ENCODE assay signal across 7 cellular contexts in the genomic region with DNA sequence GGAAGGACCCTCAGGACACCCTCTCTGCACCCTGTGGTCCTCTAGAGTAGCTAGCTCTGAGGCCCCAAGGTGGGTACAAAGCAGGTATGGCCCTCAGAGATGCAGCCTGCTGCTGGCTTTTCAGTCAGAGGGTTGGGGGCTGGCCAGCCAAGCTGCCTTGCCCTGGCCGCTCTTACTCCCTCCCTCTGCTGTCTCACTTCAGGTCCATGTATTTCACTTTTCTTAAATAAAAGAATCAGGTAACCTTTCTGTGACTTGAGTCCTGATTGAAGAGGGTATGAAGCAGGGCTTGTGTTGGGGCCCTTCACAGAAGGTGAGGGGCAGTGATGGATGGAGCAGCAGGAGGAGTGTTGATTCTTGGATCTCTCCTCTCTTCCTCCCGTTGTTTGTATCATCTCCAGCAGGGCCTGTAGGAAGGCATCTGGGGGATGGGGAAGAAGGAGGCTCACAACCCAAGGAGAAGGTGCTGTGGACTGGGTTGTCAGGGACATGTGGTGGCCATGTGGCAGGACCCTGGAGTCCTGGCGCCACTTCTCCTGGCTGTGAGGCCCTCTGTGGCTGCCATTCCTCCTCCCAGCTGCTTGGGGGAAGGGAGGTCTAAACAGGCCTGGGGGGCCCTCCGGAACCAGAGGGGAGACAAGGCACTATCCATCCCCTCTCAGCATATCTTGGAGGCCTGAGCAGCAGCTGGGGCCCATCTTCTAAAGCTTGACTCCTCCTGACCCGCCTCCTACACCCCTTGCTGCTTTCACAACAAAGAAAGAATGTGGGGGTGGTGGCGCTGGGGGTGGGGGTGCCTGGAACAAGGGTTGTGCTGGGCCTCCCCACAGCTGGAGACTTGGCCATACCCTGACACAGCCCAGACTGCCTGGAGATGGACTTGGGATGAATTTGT. TPM values are rescaled to one million over a fixed set of nuclear protein-coding genes. Genes with fewer than 3 reads are reported as not detected.
DNase-seq lines count a peak whose midpoint lies in the region; TF ChIP-seq lines count a peak whose summit lies in the region.
"Had no signal": no experiment of that assay in that cellular context is flagged by ENCODE, and none has a peak within 500 bp of the region (broad histone marks: within the 10 kb centered on the region; RNA-seq: fewer than 3 reads in every experiment).

No MANE protein-coding gene starts in this region.

- CTCF ChIA-PET in Calu3 (lab: Charles Lee) = interaction anchor here (0.6 to 2.5 kb wide), 5 partner anchors 16 to 1798 kb away, joined by 3 to 7 read pairs (median 4); a partner anchor contains a TSS

- peaks cover 12% of the 10 kb centered on the region for H3K4me1 ChIP-seq in adipocyte (ENCODE audit: control insufficient read depth, insufficient read depth, low read length)

- intact Hi-C loops in Calu3 (cut with micrococcal nuclease; ENCODE audit: unreplicated experiment) = no loop called here

- BruUV-seq in Calu3 (replicated peaks; lab: Mats Ljungman, UMichigan) = no TSS peak

- peaks cover 9% of the 10 kb centered on the region for H3K36me3 ChIP-seq in adipocyte (ENCODE audit: control insufficient read depth, insufficient read depth, low read length, severe bottlenecking)

- DNase-seq in Calu3 (no peak), adipocyte (ENCODE audit: low read depth) (peak; percentile 73), myocyte (ENCODE audit: low read depth) (peak; percentile 23), T-helper 1 cell (no peak), NCI-H1417 (lab: John Stamatoyannopoulos, UW) (no peak), NCI-H2196 (lab: John Stamatoyannopoulos, UW; ENCODE audit: unreplicated experiment) (no peak)
- DNase-seq: T1000 had no signal

- no peaks in the 10 kb centered on the region for H3K9me3 ChIP-seq in adipocyte (ENCODE audit: control insufficient read depth, low read length)

- H3K9me3 Mint-ChIP-seq in Calu3 (ENCODE audit: low read depth, unreplicated experiment) = no peaks in the 10 kb centered on the region

- peak overlapping the region; percentile 24 for H3K9ac ChIP-seq in adipocyte (ENCODE audit: low read length)

- H3K36me3 Mint-ChIP-seq in Calu3 (ENCODE audit: insufficient read depth, unreplicated experiment) = peaks cover 12% of the 10 kb centered on the region

- H3K4me3 ChIP-seq in adipocyte (ENCODE audit: low read length) = peak overlapping the region; percentile 64

- H3K27ac Mint-ChIP-seq in Calu3 (ENCODE audit: unreplicated experiment) = no peak overlapping the region

- peaks cover 14% of the 10 kb centered on the region for H3K4me1 Mint-ChIP-seq in Calu3 (ENCODE audit: low read depth, unreplicated experiment)

- no peaks in the 10 kb centered on the region for H3K27me3 Mint-ChIP-seq in Calu3 (ENCODE audit: unreplicated experiment)

- H3K27me3 ChIP-seq in adipocyte (replicated peaks; ENCODE audit: control insufficient read depth, insufficient read depth, low read length) = no peaks in the 10 kb centered on the region

- peak overlapping the region; percentile 86 for H3K4me3 Mint-ChIP-seq in Calu3 (ENCODE audit: low read depth, unreplicated experiment)

- TF ChIP-seq CTCF in Calu3 (IDR thresholded peaks at IDR 0.05; ENCODE audit: unreplicated experiment) = no peak

RNA-seq across cellular contexts. Expression of a gene that starts 1.0 kb away (rescaled TPM):
- total RNA-seq in Calu3 (2022) = 49.7 and 66.0 TPM in 2 replicates
- 38.9 and 47.5 TPM in 2 replicates for total RNA-seq in myocyte
- 250 TPM for polyA plus RNA-seq in myocyte (2012)

RNA-seq across cellular contexts. Expression of a gene that starts 15.7 kb away (rescaled TPM):
- total RNA-seq in Calu3 (2022) (42.1 and 50.7 TPM in 2 replicates), myocyte (21.0 and 23.6 TPM in 2 replicates)
- polyA plus RNA-seq in myocyte (2012) = 31.8 TPM

RNA-seq across cellular contexts. Expression of a gene that starts 15.9 kb away (rescaled TPM):
- total RNA-seq in Calu3 (2022) (125 and 135 TPM in 2 replicates), myocyte (17.6 and 27.3 TPM in 2 replicates)
- polyA plus RNA-seq in myocyte (2012) = 65.5 TPM

RNA-seq across cellular contexts. Expression of a gene that starts 21.4 kb away (rescaled TPM):
- total RNA-seq in Calu3 (2022) = 25.5 and 25.9 TPM in 2 replicates
- 54.1 and 58.1 TPM in 2 replicates for total RNA-seq in myocyte
- polyA plus RNA-seq in myocyte (2012) = 44.2 TPM

RNA-seq across cellular contexts. Expression of a gene that starts 53.7 kb away (rescaled TPM):
- total RNA-seq in Calu3 (2022) (94.9 and 101 TPM in 2 replicates), myocyte (64.0 and 65.6 TPM in 2 replicates)
- 65.4 TPM for polyA plus RNA-seq in myocyte (2012)

Comparison
In these comparisons a context has a peak if more than half of its experiments do, and no peak if none do; other contexts are left out.
1. DNase-seq: peak in adipocyte (single experiment) and myocyte (single experiment); none in Calu3 (single experiment), T-helper 1 cell (0 of 5), NCI-H1417 (0 of 3) and NCI-H2196 (single experiment).